In genomic region chr12:132475304-132476037, GRCh38 we compare ENCODE assay signal across 9 cellular contexts. TPM values are rescaled to one million over a fixed set of nuclear protein-coding genes. Genes with fewer than 3 reads are reported as not detected.
DNase-seq lines count a peak whose midpoint lies in the region; ATAC-seq and TF ChIP-seq lines count a peak whose summit lies in the region.
"Had no signal": no experiment of that assay in that cellular context is flagged by ENCODE, and none has a peak within 500 bp of the region (broad histone marks: within the 10 kb centered on the region; RNA-seq: fewer than 3 reads in every experiment).

No MANE protein-coding gene starts in this region.

- ATAC-seq in HG03139 (IDR thresholded peaks at IDR 0.05; ENCODE audit: unreplicated experiment) (no peak), HG03460 (IDR thresholded peaks at IDR 0.05; ENCODE audit: unreplicated experiment) (no peak)

- H3K27ac Mint-ChIP-seq in activated T-helper 1 cell treated with anti-CD3 and anti-CD28 coated beads, Interleukin-12 subunit alpha, Interleukin-12 subunit beta, Interleukin-2, Interleukin-4 antibody, amounts not matched to agents 30 ng/mL and 10 ng/mL and 1 ng/mL, durations not matched to agents 14 hours and 24 hours and 36 hours, result peak overlapping the region; percentile 86
- H3K27ac Mint-ChIP-seq in nephron progenitor cell, result peak overlapping the region; percentile 74

- H3K4me1 Mint-ChIP-seq in activated T-helper 1 cell treated with anti-CD3 and anti-CD28 coated beads, Interleukin-12 subunit alpha, Interleukin-12 subunit beta, Interleukin-2, Interleukin-4 antibody, amounts not matched to agents 30 ng/mL and 10 ng/mL and 1 ng/mL, durations not matched to agents 14 hours and 24 hours and 36 hours (ENCODE audit: low read depth), result peaks cover 28% of the 10 kb centered on the region
- no peaks in the 10 kb centered on the region for H3K4me1 Mint-ChIP-seq in nephron progenitor cell

- peak; percentile 12 for DNase-seq in SKM-1 treated with dmso at 0.1 percent for 144 hours (lab: John Stamatoyannopoulos, UW; ENCODE audit: unreplicated experiment)
- DNase-seq in SKM-1 (lab: John Stamatoyannopoulos, UW; ENCODE audit: unreplicated experiment), result no peak
- DNase-seq in NCI-H345 (lab: John Stamatoyannopoulos, UW), result peak; percentile 69
- DNase-seq in activated T-helper 1 cell treated with anti-CD3 and anti-CD28 coated beads, Interleukin-12 subunit alpha, Interleukin-12 subunit beta, Interleukin-2, Interleukin-4 antibody, amounts not matched to agents 30 ng/mL and 10 ng/mL and 1 ng/mL, durations not matched to agents 14 hours and 24 hours and 36 hours (ENCODE audit: low spot score), result no peak
- no peak for DNase-seq in nephron progenitor cell
- no peak for DNase-seq in NCI-H1694 treated with DMSO at 0.1 percent for 48 hours (lab: John Stamatoyannopoulos, UW)
- DNase-seq: GOT3 had no signal

- H3K36me3 Mint-ChIP-seq in activated T-helper 1 cell treated with anti-CD3 and anti-CD28 coated beads, Interleukin-12 subunit alpha, Interleukin-12 subunit beta, Interleukin-2, Interleukin-4 antibody, amounts not matched to agents 30 ng/mL and 10 ng/mL and 1 ng/mL, durations not matched to agents 14 hours and 24 hours and 36 hours (ENCODE audit: low read depth), result no peaks in the 10 kb centered on the region
- H3K36me3 Mint-ChIP-seq in nephron progenitor cell (ENCODE audit: low read depth), result peaks cover 4% of the 10 kb centered on the region

- peaks cover 4% of the 10 kb centered on the region for H3K27me3 Mint-ChIP-seq in activated T-helper 1 cell treated with anti-CD3 and anti-CD28 coated beads, Interleukin-12 subunit alpha, Interleukin-12 subunit beta, Interleukin-2, Interleukin-4 antibody, amounts not matched to agents 30 ng/mL and 10 ng/mL and 1 ng/mL, durations not matched to agents 14 hours and 24 hours and 36 hours (ENCODE audit: insufficient read depth)
- H3K27me3 Mint-ChIP-seq in nephron progenitor cell (ENCODE audit: low read depth, poor library complexity), result peaks cover 29% of the 10 kb centered on the region

- intact Hi-C loops in activated T-helper 1 cell treated with anti-CD3 and anti-CD28 coated beads, Interleukin-12 subunit alpha, Interleukin-12 subunit beta, Interleukin-2, Interleukin-4 antibody, amounts not matched to agents 30 ng/mL and 10 ng/mL and 1 ng/mL, durations not matched to agents 14 hours and 24 hours and 36 hours (cut with micrococcal nuclease), result no loop called here

- TF ChIP-seq CTCF in nephron progenitor cell (IDR thresholded peaks at IDR 0.05), result no peak

- peak overlapping the region; percentile 45 for H3K4me3 Mint-ChIP-seq in activated T-helper 1 cell treated with anti-CD3 and anti-CD28 coated beads, Interleukin-12 subunit alpha, Interleukin-12 subunit beta, Interleukin-2, Interleukin-4 antibody, amounts not matched to agents 30 ng/mL and 10 ng/mL and 1 ng/mL, durations not matched to agents 14 hours and 24 hours and 36 hours
- peak overlapping the region; percentile 60 for H3K4me3 Mint-ChIP-seq in nephron progenitor cell

- no peaks in the 10 kb centered on the region for H3K9me3 Mint-ChIP-seq in activated T-helper 1 cell treated with anti-CD3 and anti-CD28 coated beads, Interleukin-12 subunit alpha, Interleukin-12 subunit beta, Interleukin-2, Interleukin-4 antibody, amounts not matched to agents 30 ng/mL and 10 ng/mL and 1 ng/mL, durations not matched to agents 14 hours and 24 hours and 36 hours
- H3K9me3 Mint-ChIP-seq in nephron progenitor cell, result peaks cover 17% of the 10 kb centered on the region

RNA-seq across cellular contexts. Expression of gene FBRSL1, which starts 14.5 kb away (rescaled TPM):
- 75.8 and 80.2 TPM in 2 replicates for total RNA-seq in activated T-helper 1 cell treated with anti-CD3 and anti-CD28 coated beads, Interleukin-12 subunit alpha, Interleukin-12 subunit beta, Interleukin-2, Interleukin-4 antibody, amounts not matched to agents 30 ng/mL and 10 ng/mL and 1 ng/mL, durations not matched to agents 14 hours and 24 hours and 36 hours

Comparison
In these comparisons a context has a peak if more than half of its experiments do, and no peak if none do; other contexts are left out.
1. DNase-seq: peak in SKM-1 treated with dmso at 0.1 percent for 144 hours (single experiment) and NCI-H345 (single experiment); none in SKM-1 (single experiment), activated T-helper 1 cell treated with anti-CD3 and anti-CD28 coated beads, Interleukin-12 subunit alpha, Interleukin-12 subunit beta, Interleukin-2, Interleukin-4 antibody, amounts not matched to agents 30 ng/mL and 10 ng/mL and 1 ng/mL, durations not matched to agents 14 hours and 24 hours and 36 hours (single experiment), nephron progenitor cell (single experiment) and NCI-H1694 treated with DMSO at 0.1 percent for 48 hours (single experiment).